ENCODE assay signal across 26 cellular contexts in the genomic region with DNA sequence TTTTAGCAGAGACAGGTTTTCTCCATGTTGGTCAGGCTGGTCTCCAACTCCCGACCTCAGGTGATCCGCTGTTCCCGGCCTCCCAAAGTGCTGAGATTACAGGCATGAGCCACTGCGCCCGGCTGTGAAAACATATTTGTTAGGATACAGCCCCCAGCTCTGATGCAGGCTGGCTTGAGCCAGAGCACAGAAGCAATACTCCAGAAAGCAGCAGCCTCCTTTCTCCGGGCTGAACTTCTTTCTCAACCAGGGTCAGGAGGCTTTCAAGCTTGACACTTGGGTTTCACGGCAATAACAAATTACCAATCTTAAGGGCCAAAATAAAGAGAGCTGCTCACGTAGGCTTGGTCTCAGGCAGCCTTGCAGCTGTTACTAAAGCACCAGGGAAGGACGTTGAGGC. TPM values are rescaled to one million over a fixed set of nuclear protein-coding genes. Genes with fewer than 3 reads are reported as not detected.
"Had no signal": no experiment of that assay in that cellular context is flagged by ENCODE, and none has a peak within 500 bp of the region (broad histone marks: within the 10 kb centered on the region; RNA-seq: fewer than 3 reads in every experiment).

No MANE protein-coding gene starts in this region.

- H3K36me3 ChIP-seq: right atrium auricular region, uterus had no signal

- H3K9me3 ChIP-seq: right atrium auricular region, testis, uterus had no signal

- H3K4me1 ChIP-seq: right atrium auricular region, testis, uterus had no signal

- H3K27me3 ChIP-seq: right atrium auricular region, testis, uterus had no signal

- DNase-seq: activated CD4-positive, alpha-beta T cell treated with anti-CD3 and anti-CD28 coated beads for 48 hours; activated CD4-positive, alpha-beta T cell treated with anti-CD3 and anti-CD28 coated beads, Interleukin-2, amount 50 U/mL, for 48 hours; activated CD8-positive, alpha-beta memory T cell treated with anti-CD3 and anti-CD28 coated beads for 24 hours; activated effector memory CD4-positive, alpha-beta T cell treated with Interleukin-2 at 50 U/mL for 16 hours; activated naive CD4-positive, alpha-beta T cell treated with Interleukin-2 at 50 U/mL for 16 hours; anterior cingulate cortex; cerebellar nuclear complex; cortex of kidney; foreskin fibroblast; head of caudate nucleus; hypothalamus; immature natural killer cell; kidney; left colon; occipital lobe; stimulated activated CD4-positive, alpha-beta T cell treated with anti-CD3 and anti-CD28 coated beads, Interleukin-12 subunit alpha, Interleukin-12 subunit beta, amount 100 ng/mL, for 4 hours; stimulated activated CD4-positive, alpha-beta T cell treated with anti-CD3 and anti-CD28 coated beads, Interleukin-4, amount 100 ng/mL, for 1 hour; stimulated activated naive CD8-positive, alpha-beta T cell treated with anti-CD3 and anti-CD28 coated beads, Interleukin-15, Interleukin-2, amounts not matched to agents 100 U/mL and 50 U/mL, for 24 hours; T-helper 9 cell; testis; uterus had no signal

- ATAC-seq: activated CD4-positive, CD25-positive, alpha-beta regulatory T cell treated with anti-CD3 and anti-CD28 coated beads, Interleukin-2, amount 50 U/mL, for 24 hours; esophagus mucosa; left colon; stimulated activated naive CD8-positive, alpha-beta T cell treated with anti-CD3 and anti-CD28 coated beads, Interleukin-15, Interleukin-2, amounts not matched to agents 100 U/mL and 50 U/mL, for 24 hours had no signal

- FAIRE-seq: kidney, TTC549 had no signal

- H3K27ac ChIP-seq: right atrium auricular region, testis, uterus, VCaP had no signal

- H3K4me3 ChIP-seq: right atrium auricular region, testis, uterus had no signal

RNA-seq across cellular contexts. Expression of a gene that starts 10.9 kb away (rescaled TPM):
- polyA plus RNA-seq: immature natural killer cell had no signal
